Comparison of ENCODE assay signal across 11 cellular contexts in genomic region chr11:131195801-131196517, GRCh38.
DNase-seq lines count a peak whose midpoint lies in the region; ATAC-seq and TF ChIP-seq lines count a peak whose summit lies in the region.
"Had no signal": no experiment of that assay in that cellular context is flagged by ENCODE, and none has a peak within 500 bp of the region (broad histone marks: within the 10 kb centered on the region; RNA-seq: fewer than 3 reads in every experiment).

No MANE protein-coding gene starts in this region.

- H3K27me3 ChIP-seq in right cardiac atrium (ENCODE audit: control insufficient read depth, insufficient read depth) (no peaks in the 10 kb centered on the region), transverse colon (no peaks in the 10 kb centered on the region)

- peak; percentile 55 to 65 for ATAC-seq in right cardiac atrium
- no peak for ATAC-seq in GM21367 (IDR thresholded peaks at IDR 0.05; ENCODE audit: unreplicated experiment)

- H3K27ac ChIP-seq in angular gyrus (ENCODE audit: low read depth, low read length): peak overlapping the region; percentile 30
- H3K27ac ChIP-seq in right cardiac atrium (ENCODE audit: low read length): no peak overlapping the region
- peak overlapping the region in 3 of 4 donors; percentile 12 to 68 (median 46) for H3K27ac ChIP-seq in transverse colon
- H3K27ac ChIP-seq: PC-9 had no signal

- intact Hi-C loops in right cardiac atrium (cut with DNase I): no loop called here
- intact Hi-C loops in transverse colon (cut with DNase I; ENCODE audit: low total_unique reads): no loop called here

- no peaks in the 10 kb centered on the region for H3K36me3 ChIP-seq in transverse colon

- 29% methylated on average over 10 of the region's 10 CpGs for WGBS in right cardiac atrium
- WGBS in transverse colon (ENCODE audit: low coverage in 1 of 2), 2 donors: 20 to 28% methylated on average over 7 to 9 of the region's 10 CpGs

- H3K4me3 ChIP-seq in right cardiac atrium (ENCODE audit: low read length) (peak overlapping the region; percentile 7), transverse colon (no peak overlapping the region)
- H3K4me3 ChIP-seq: PC-9 had no signal

- TF ChIP-seq EP300 in transverse colon (IDR thresholded peaks at IDR 0.05; ENCODE audit: low read depth): no peak

- in situ Hi-C loops in transverse colon (cut with MboI; ENCODE audit: low pct_ligation_motif_present in 1 of 4, low pct_unique_long_range_greater_than_20kb in 1 of 4, low sequenced_read_pairs in 3 of 4): no loop called here

- H3K4me1 ChIP-seq in right cardiac atrium (ENCODE audit: control insufficient read depth, insufficient read depth, low read length) (peaks cover 2% of the 10 kb centered on the region), transverse colon (peaks cover 4 to 17% (median 6%) of the 10 kb centered on the region in 4 donors)

- DNase-seq in NCI-H2227 (lab: John Stamatoyannopoulos, UW; ENCODE audit: unreplicated experiment) (peak; percentile 18), NCI-H2227 treated with DMSO at 0.1 percent for 48 hours (lab: John Stamatoyannopoulos, UW) (no peak), right cardiac atrium (peak; percentile 45 to 78 (median 75)), transverse colon (peak; percentile 61), epidermal melanocyte (ENCODE audit: insufficient read length, low spot score) (no peak)
- DNase-seq in stimulated activated CD4-positive, alpha-beta T cell treated with anti-CD3 and anti-CD28 coated beads, Interleukin-2, amount 100 ng/mL, for 24 hours: no peak
- DNase-seq: 8988T; activated CD8-positive, alpha-beta memory T cell treated with anti-CD3 and anti-CD28 coated beads for 24 hours; PC-9 had no signal

- no peak for TF ChIP-seq POLR2A in transverse colon (IDR thresholded peaks at IDR 0.05)

- H3K9me3 ChIP-seq in right cardiac atrium (ENCODE audit: control insufficient read depth, low read length) (no peaks in the 10 kb centered on the region), transverse colon (no peaks in the 10 kb centered on the region)

- TF ChIP-seq CTCF in transverse colon (IDR thresholded peaks at IDR 0.05): no peak

Comparison
In these comparisons a context has a peak if more than half of its experiments do, and no peak if none do; other contexts are left out.
1. DNase-seq: peak in NCI-H2227 (single experiment), right cardiac atrium (3 of 3) and transverse colon (single experiment); none in NCI-H2227 treated with DMSO at 0.1 percent for 48 hours (single experiment), epidermal melanocyte (single experiment) and stimulated activated CD4-positive, alpha-beta T cell treated with anti-CD3 and anti-CD28 coated beads, Interleukin-2, amount 100 ng/mL, for 24 hours (0 of 2).